In the genomic region with DNA sequence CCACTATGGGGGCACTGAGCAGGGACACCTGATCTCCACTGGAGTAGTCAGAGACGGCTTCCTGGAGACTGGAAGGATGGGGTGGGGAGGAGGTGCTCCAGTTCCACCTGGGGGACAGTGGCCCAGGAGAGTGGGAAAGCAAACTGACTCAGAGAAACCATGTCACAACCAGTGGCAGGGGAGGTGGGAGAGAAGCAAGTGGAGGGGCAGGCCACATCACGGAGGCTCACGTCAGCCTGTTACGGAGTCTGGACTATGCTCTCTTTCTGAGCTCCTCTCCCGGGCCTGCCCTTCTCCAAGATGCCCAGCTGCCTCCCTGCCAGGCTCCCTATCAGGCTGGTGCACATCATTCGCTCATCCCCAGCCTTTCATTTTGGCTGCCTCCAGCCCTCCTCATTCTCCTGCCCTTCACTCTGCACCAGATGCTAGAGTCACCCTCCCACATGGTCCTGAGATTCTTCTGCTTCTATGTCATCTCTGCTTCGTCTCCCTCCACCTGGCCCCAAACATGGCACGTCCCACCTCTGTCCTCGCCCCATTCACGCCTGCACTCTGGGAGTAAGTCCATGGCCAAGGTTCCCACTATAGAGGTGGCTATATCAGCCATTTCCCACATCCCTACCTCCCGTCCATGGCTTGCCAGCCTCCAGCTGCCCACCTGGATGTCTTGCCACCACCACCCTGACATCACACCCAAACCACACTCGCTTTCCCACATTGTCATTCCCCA, we compare ENCODE assay signal across 16 cellular contexts.
"Had no signal": no experiment of that assay in that cellular context is flagged by ENCODE, and none has a peak within 500 bp of the region (broad histone marks: within the 10 kb centered on the region; RNA-seq: fewer than 3 reads in every experiment).

No MANE protein-coding gene starts in this region.

- H3K27ac Mint-ChIP-seq: activated CD4-positive, alpha-beta T cell treated with anti-CD3 and anti-CD28 coated beads for 36 hours; activated naive CD8-positive, alpha-beta T cell; nephron progenitor cell; stimulated activated naive B cell treated with anti-CD40 and anti-IgM and Interleukin-4, amounts not matched to agents 10 μg/mL and 1 μg/mL and 100 μg/mL, for 72 hours; WTC11 had no signal

- H3K27me3 ChIP-seq: colonic mucosa had no signal

- H3K9me3 ChIP-seq: colonic mucosa, left lung, SK-N-SH had no signal

- H3K27me3 Mint-ChIP-seq: brain had no signal

- H3K9ac ChIP-seq: SK-N-SH had no signal

- H3K4me1 ChIP-seq: colonic mucosa, left lung had no signal

- FAIRE-seq: endometrium, keratinocyte had no signal

- DNase-seq: activated CD4-positive, alpha-beta T cell treated with anti-CD3 and anti-CD28 coated beads for 36 hours; activated CD4-positive, alpha-beta T cell treated with anti-CD3 and anti-CD28 coated beads, Interleukin-2, amount 50 U/mL, for 48 hours; central memory CD4-positive, alpha-beta T cell; colonic mucosa; hypothalamus; left lung; nephron progenitor cell; SK-N-SH; stimulated activated CD4-positive, alpha-beta T cell treated with anti-CD3 and anti-CD28 coated beads, Interleukin-4, amount 100 ng/mL, for 4 hours; stimulated activated naive B cell treated with anti-CD40 and anti-IgM and Interleukin-4, amounts not matched to agents 10 μg/mL and 1 μg/mL and 100 μg/mL, for 72 hours had no signal

- H3K36me3 ChIP-seq: colonic mucosa, left lung had no signal

- H3K4me3 Mint-ChIP-seq: activated CD4-positive, alpha-beta T cell treated with anti-CD3 and anti-CD28 coated beads for 36 hours; activated naive CD8-positive, alpha-beta T cell; brain; nephron progenitor cell; stimulated activated naive B cell treated with anti-CD40 and anti-IgM and Interleukin-4, amounts not matched to agents 10 μg/mL and 1 μg/mL and 100 μg/mL, for 72 hours; WTC11 had no signal

- H3K4me3 ChIP-seq: colonic mucosa, left lung had no signal

- H3K4me2 ChIP-seq: SK-N-SH had no signal

- H3K9me3 Mint-ChIP-seq: brain; nephron progenitor cell; stimulated activated naive B cell treated with anti-CD40 and anti-IgM and Interleukin-4, amounts not matched to agents 10 μg/mL and 1 μg/mL and 100 μg/mL, for 72 hours; WTC11 had no signal

- ATAC-seq: activated CD4-positive, alpha-beta T cell treated with anti-CD3 and anti-CD28 coated beads for 36 hours; left lung; sciatic nerve; stimulated activated naive B cell treated with anti-CD40 and anti-IgM and Interleukin-4, amounts not matched to agents 10 μg/mL and 1 μg/mL and 100 μg/mL, for 72 hours; WTC11 had no signal

- H3K4me1 Mint-ChIP-seq: stimulated activated naive B cell treated with anti-CD40 and anti-IgM and Interleukin-4, amounts not matched to agents 10 μg/mL and 1 μg/mL and 100 μg/mL, for 72 hours had no signal

- H3K27ac ChIP-seq: colonic mucosa, left lung had no signal

- H3K36me3 Mint-ChIP-seq: activated naive CD8-positive, alpha-beta T cell; brain; stimulated activated naive B cell treated with anti-CD40 and anti-IgM and Interleukin-4, amounts not matched to agents 10 μg/mL and 1 μg/mL and 100 μg/mL, for 72 hours; WTC11 had no signal
